In genomic region chr4:80101768-80102116, GRCh38 we compare ENCODE assay signal across 1 cellular context.
TF ChIP-seq lines count a peak whose summit lies in the region.

No MANE protein-coding gene starts in this region.

TF ChIP-seq in IMR-90, 13 proteins besides CTCF, POLR2A, EP300 and RAD21:
- TF ChIP-seq ELK1 (IDR thresholded peaks at IDR 0.05; ENCODE audit: borderline replicate concordance, low read depth, low read length) (no peak), MAZ (IDR thresholded peaks at IDR 0.05; ENCODE audit: borderline replicate concordance, low read depth, low read length) (no peak), SMC3 (IDR thresholded peaks at IDR 0.05; ENCODE audit: low read depth, low read length) (no peak), CHD1 (IDR thresholded peaks at IDR 0.05; ENCODE audit: low read depth, low read length) (no peak), RCOR1 (IDR thresholded peaks at IDR 0.05; ENCODE audit: insufficient replicate concordance, low read length) (no peak), MXI1 (IDR thresholded peaks at IDR 0.05; ENCODE audit: borderline replicate concordance, low read depth, low read length) (no peak), USF2 (IDR thresholded peaks at IDR 0.05; ENCODE audit: low read depth, low read length) (no peak), CEBPB (IDR thresholded peaks at IDR 0.05; ENCODE audit: low read depth, low read length) (no peak), FOS (IDR thresholded peaks at IDR 0.05; ENCODE audit: low read depth, low read length) (peak; percentile 64), BHLHE40 (IDR thresholded peaks at IDR 0.05; ENCODE audit: low read depth, low read length) (no peak), MAFK (IDR thresholded peaks at IDR 0.05; ENCODE audit: low read depth, low read length) (peak; percentile 62)
